34 cellular contexts compared by ENCODE assay signal in the genomic region with DNA sequence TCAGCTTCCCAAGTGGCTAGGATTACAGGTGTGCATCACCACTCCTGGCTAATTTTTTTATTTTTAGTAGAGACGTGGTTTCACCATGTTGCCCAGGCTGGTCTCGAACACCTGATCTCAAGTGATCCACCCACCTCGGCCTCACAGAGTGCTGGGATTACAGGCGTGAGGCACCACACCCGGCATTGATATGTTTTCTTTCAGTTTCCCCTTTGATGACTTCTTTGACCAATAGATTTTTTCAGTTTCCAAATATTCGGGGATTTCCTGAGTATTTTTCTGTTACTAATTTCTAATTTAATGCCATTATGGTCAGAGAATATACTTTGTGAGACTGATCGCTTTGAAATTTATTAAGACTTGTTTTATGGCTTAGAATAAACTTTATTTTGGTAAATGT.
"Had no signal": no experiment of that assay in that cellular context is flagged by ENCODE, and none has a peak within 500 bp of the region (broad histone marks: within the 10 kb centered on the region; RNA-seq: fewer than 3 reads in every experiment).

No MANE protein-coding gene starts in this region.

- H3K36me3 ChIP-seq: MG63, SJCRH30 had no signal

- H3K27me3 ChIP-seq: MG63, SJCRH30 had no signal

- H3K4me3 Mint-ChIP-seq: T-cell, T-helper 17 cell had no signal

- H3K27ac ChIP-seq: PC-9, RWPE1, SJCRH30, SK-N-MC had no signal

- FAIRE-seq: RCC 7860 had no signal

- H3K27ac Mint-ChIP-seq: T-cell, T-helper 17 cell had no signal

- DNase-seq: MG63, MV-4-11, NCI-H1092 treated with DMSO at 0.1 percent for 48 hours, NCI-H1105 treated with DMSO at 0.1 percent for 48 hours, NCI-H1417, NCI-H1436, NCI-H146, NCI-H1694, NCI-H187, NCI-H1930, NCI-H2029 treated with DMSO at 0.1 percent for 48 hours, NCI-H2081 treated with DMSO at 0.1 percent for 48 hours, NCI-H2107, NCI-H2171, NCI-H226, NCI-H446 treated with DMSO at 0.1 percent for 48 hours, NCI-H510A, NCI-H524, NCI-H526, NCI-H69, NCI-H748 treated with DMSO at 0.1 percent for 48 hours, NCI-H82, PC-9, SHP77, SIG-M5, SJCRH30, T-cell, T-helper 17 cell had no signal

- H3K9me3 Mint-ChIP-seq: T-cell had no signal

- H3K36me3 Mint-ChIP-seq: T-cell had no signal

- ATAC-seq: Panc1, Right ventricle myocardium inferior, SK-N-SH treated with all-trans-retinoic acid at 6 μM for 48 hours, T-cell, T-helper 17 cell had no signal

- H3K4me2 ChIP-seq: PC-9 had no signal

- H3K4me3 ChIP-seq: MG63, PC-9, SJCRH30, SK-N-MC had no signal

- H3K27me3 Mint-ChIP-seq: T-helper 17 cell had no signal

- H2AFZ ChIP-seq: PC-9 had no signal

- H3K9me3 ChIP-seq: MG63, SJCRH30 had no signal
